ENCODE assay signal across 11 cellular contexts in genomic region chr10:71260622-71261325, GRCh38. TPM values are rescaled to one million over a fixed set of nuclear protein-coding genes. Genes with fewer than 3 reads are reported as not detected.
DNase-seq lines count a peak whose midpoint lies in the region; ATAC-seq, FAIRE-seq and TF ChIP-seq lines count a peak whose summit lies in the region.
"Had no signal": no experiment of that assay in that cellular context is flagged by ENCODE, and none has a peak within 500 bp of the region (broad histone marks: within the 10 kb centered on the region; RNA-seq: fewer than 3 reads in every experiment).

No MANE protein-coding gene starts in this region.

- ATAC-seq in sciatic nerve: peak; percentile 8
- no peak for ATAC-seq in foreskin keratinocyte
- ATAC-seq in HG02678 (IDR thresholded peaks at IDR 0.05; ENCODE audit: unreplicated experiment): no peak
- ATAC-seq: gastrocnemius medialis had no signal

- peak overlapping the region; percentile 77 for H3K9ac ChIP-seq in GM23248

- in situ Hi-C loops in GM23248 (cut with MboI): no loop called here

- H3K27me3 ChIP-seq in GM23248 (replicated peaks; ENCODE audit: insufficient read depth) (no peaks in the 10 kb centered on the region), ascending aorta (no peaks in the 10 kb centered on the region), left ventricle myocardium inferior (ENCODE audit: low read depth) (no peaks in the 10 kb centered on the region), foreskin keratinocyte (peaks cover 19% of the 10 kb centered on the region)
- H3K27me3 ChIP-seq: gastrocnemius medialis had no signal

- no peaks in the 10 kb centered on the region for H3K79me2 ChIP-seq in GM23248 (ENCODE audit: insufficient read depth)

- WGBS in GM23248 (ENCODE audit: low coverage in 1 of 2, low lambda C conversion rate in 2 of 2, missing lambda C conversion rate in 2 of 2), 2 experiments: 34 to 38% methylated on average over 13 of the region's 13 CpGs

- no peaks in the 10 kb centered on the region for H3K9me3 ChIP-seq in GM23248 (ENCODE audit: low read depth)
- no peaks in the 10 kb centered on the region for H3K9me3 ChIP-seq in ascending aorta
- H3K9me3 ChIP-seq in left ventricle myocardium inferior (replicated peaks): no peaks in the 10 kb centered on the region
- H3K9me3 ChIP-seq: gastrocnemius medialis had no signal

- no peaks in the 10 kb centered on the region for H4K20me1 ChIP-seq in GM23248 (ENCODE audit: insufficient read depth)

- no peak for FAIRE-seq in D721Med (lab: Jason Lieb, UNC)

- no peaks in the 10 kb centered on the region for H3K9me2 ChIP-seq in GM23248 (ENCODE audit: insufficient read depth)

- intact Hi-C loops in ascending aorta (cut with DNase I) (loop anchor here (1.0 kb wide), 1 partner anchor 48 kb away; the partner anchor contains the start of gene UNC5B), left ventricle myocardium inferior (cut with micrococcal nuclease) (no loop called here), sciatic nerve (cut with DNase I) (no loop called here)

- H3K4me1 ChIP-seq in GM23248 (ENCODE audit: insufficient read depth) (peaks cover 25% of the 10 kb centered on the region), ascending aorta (peaks cover 10 to 15% of the 10 kb centered on the region in 2 donors), left ventricle myocardium inferior (peaks cover 94% of the 10 kb centered on the region), foreskin keratinocyte (peaks cover 4% of the 10 kb centered on the region)

- H3K4me3 ChIP-seq in GM23248 (peak overlapping the region; percentile 48), ascending aorta (no peak overlapping the region), left ventricle myocardium inferior (peak overlapping the region; percentile 8)
- H3K4me3 ChIP-seq: gastrocnemius medialis had no signal

- DNase-seq in GM23248 (peak; percentile 96), ascending aorta (ENCODE audit: low spot score in 2 of 2) (peak in 1 of 2 donors; percentile 81), left ventricle myocardium inferior (peak; percentile 52), sciatic nerve (ENCODE audit: low spot score) (no peak), foreskin keratinocyte (no peak), D721Med (ENCODE audit: insufficient read length, low spot score) (no peak)
- no peak for DNase-seq in NK-92 treated with Interleukin-12 subunit alpha and Interleukin-12 subunit beta, amount 100 ng/mL, for 24 hours (lab: John Stamatoyannopoulos, UW)
- DNase-seq: gastrocnemius medialis; NCI-H510A treated with DMSO at 0.1 percent for 48 hours; stimulated activated CD4-positive, alpha-beta T cell treated with anti-CD3 and anti-CD28 coated beads, Interleukin-2, amount 100 ng/mL, for 24 hours had no signal

- H3F3A ChIP-seq in GM23248 (ENCODE audit: insufficient read depth): peaks cover 16% of the 10 kb centered on the region; the same call in 1 of the 2 replicates

- H3K27ac ChIP-seq in GM23248 (peak overlapping the region; percentile 88), ascending aorta (peak overlapping the region; percentile 39 to 67), left ventricle myocardium inferior (replicated peaks) (peak overlapping the region; percentile 80), foreskin keratinocyte (no peak overlapping the region)

- H3K4me2 ChIP-seq in GM23248 (ENCODE audit: unreplicated experiment): peak overlapping the region; percentile 81

- H3K36me3 ChIP-seq in GM23248 (ENCODE audit: low read depth) (no peaks in the 10 kb centered on the region), ascending aorta (no peaks in the 10 kb centered on the region), left ventricle myocardium inferior (no peaks in the 10 kb centered on the region)
- H3K36me3 ChIP-seq: gastrocnemius medialis had no signal

- TF ChIP-seq CTCF in ascending aorta (IDR thresholded peaks at IDR 0.05): no peak
- TF ChIP-seq CTCF in left ventricle myocardium inferior (IDR thresholded peaks at IDR 0.05; ENCODE audit: borderline replicate concordance): no peak
- TF ChIP-seq CTCF in foreskin keratinocyte (conservative IDR thresholded peaks at IDR 0.05): no peak
- TF ChIP-seq CTCF in D721Med (IDR thresholded peaks at IDR 0.05; ENCODE audit: insufficient read depth, missing control alignments): no peak

- H2AFZ ChIP-seq in GM23248: peak overlapping the region; percentile 61

RNA-seq across cellular contexts. Expression of gene UNC5B, which starts 48.4 kb away (rescaled TPM):
- total RNA-seq in GM23248 (2014; rRNA removed; shearing (Covaris generic)): 6.4 and 6.5 TPM in 2 replicates
- polyA plus RNA-seq in GM23248 (2016; fragmentation: Nextera tagmentation; extraction: Ambion mirVana) (2.7 and 3.0 TPM in 2 replicates), foreskin keratinocyte (0.28 and 0.30 TPM in 2 replicates)
- total RNA-seq in ascending aorta (42.4 TPM), left ventricle myocardium inferior (15.6 TPM), sciatic nerve (4.1 TPM), foreskin keratinocyte (0.67 and 0.75 TPM in 2 replicates)

RNA-seq across cellular contexts. Expression of gene SLC29A3, which starts 58.3 kb away (rescaled TPM):
- total RNA-seq in GM23248 (2014; rRNA removed; shearing (Covaris generic)): 1.9 and 3.0 TPM in 2 replicates
- polyA plus RNA-seq in GM23248 (2016; fragmentation: Nextera tagmentation; extraction: Ambion mirVana) (7.3 TPM in 2 replicates), foreskin keratinocyte (0.45 and 0.96 TPM in 2 replicates)
- total RNA-seq in ascending aorta (0.64 TPM), left ventricle myocardium inferior (1.7 TPM), sciatic nerve (8.7 TPM), foreskin keratinocyte (0.71 and 0.74 TPM in 2 replicates)

Comparison
In these comparisons a context has a peak if more than half of its experiments do, and no peak if none do; other contexts are left out.
1. DNase-seq: peak in GM23248 (single experiment) and left ventricle myocardium inferior (single experiment); none in sciatic nerve (single experiment), NK-92 treated with Interleukin-12 subunit alpha and Interleukin-12 subunit beta, amount 100 ng/mL, for 24 hours (single experiment), foreskin keratinocyte (0 of 2) and D721Med (single experiment).
2. H3K4me3 ChIP-seq: peak in GM23248 (single experiment) and left ventricle myocardium inferior (single experiment); none in ascending aorta (0 of 2).